Comparison of ENCODE assay signal across 1 cellular context in the genomic region with DNA sequence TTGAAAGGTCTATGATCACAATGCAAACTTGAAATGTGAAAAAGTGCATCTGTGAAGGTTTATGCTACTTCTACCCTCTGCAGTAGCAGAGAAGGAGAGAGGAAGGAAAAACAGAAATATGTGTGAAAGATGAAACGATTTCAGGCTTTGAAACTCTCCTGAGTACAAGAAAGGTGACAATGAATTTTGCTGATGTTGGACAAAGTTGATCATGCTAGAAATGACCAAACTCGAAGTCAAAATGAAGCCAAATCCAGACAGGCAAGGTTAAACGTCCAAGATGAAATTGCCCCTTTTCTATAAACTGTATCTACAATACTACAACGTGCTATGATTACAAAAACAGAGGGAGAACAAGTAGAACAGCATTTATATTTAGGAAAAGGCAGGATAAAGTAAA.
TF ChIP-seq lines count a peak whose summit lies in the region.

No MANE protein-coding gene starts in this region.

TF ChIP-seq in HepG2, 621 proteins besides CTCF, POLR2A, EP300 and RAD21:
- no peak for TF ChIP-seq ZBTB40 (IDR thresholded peaks at IDR 0.05)
- TF ChIP-seq ZBTB40 (CRISPR knock-in tag; IDR thresholded peaks at IDR 0.05): no peak
- no peak for TF ChIP-seq ZNF780A (CRISPR knock-in tag; IDR thresholded peaks at IDR 0.05)
- TF ChIP-seq TCF7L2 (IDR thresholded peaks at IDR 0.05; ENCODE audit: low read depth, low read length): no peak
- TF ChIP-seq, protein P1, sequence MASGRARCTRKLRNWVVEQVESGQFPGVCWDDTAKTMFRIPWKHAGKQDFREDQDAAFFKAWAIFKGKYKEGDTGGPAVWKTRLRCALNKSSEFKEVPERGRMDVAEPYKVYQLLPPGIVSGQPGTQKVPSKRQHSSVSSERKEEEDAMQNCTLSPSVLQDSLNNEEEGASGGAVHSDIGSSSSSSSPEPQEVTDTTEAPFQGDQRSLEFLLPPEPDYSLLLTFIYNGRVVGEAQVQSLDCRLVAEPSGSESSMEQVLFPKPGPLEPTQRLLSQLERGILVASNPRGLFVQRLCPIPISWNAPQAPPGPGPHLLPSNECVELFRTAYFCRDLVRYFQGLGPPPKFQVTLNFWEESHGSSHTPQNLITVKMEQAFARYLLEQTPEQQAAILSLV (CRISPR knock-in tag; IDR thresholded peaks at IDR 0.05; ENCODE audit: borderline replicate concordance): no peak
- TF ChIP-seq, protein P2, sequence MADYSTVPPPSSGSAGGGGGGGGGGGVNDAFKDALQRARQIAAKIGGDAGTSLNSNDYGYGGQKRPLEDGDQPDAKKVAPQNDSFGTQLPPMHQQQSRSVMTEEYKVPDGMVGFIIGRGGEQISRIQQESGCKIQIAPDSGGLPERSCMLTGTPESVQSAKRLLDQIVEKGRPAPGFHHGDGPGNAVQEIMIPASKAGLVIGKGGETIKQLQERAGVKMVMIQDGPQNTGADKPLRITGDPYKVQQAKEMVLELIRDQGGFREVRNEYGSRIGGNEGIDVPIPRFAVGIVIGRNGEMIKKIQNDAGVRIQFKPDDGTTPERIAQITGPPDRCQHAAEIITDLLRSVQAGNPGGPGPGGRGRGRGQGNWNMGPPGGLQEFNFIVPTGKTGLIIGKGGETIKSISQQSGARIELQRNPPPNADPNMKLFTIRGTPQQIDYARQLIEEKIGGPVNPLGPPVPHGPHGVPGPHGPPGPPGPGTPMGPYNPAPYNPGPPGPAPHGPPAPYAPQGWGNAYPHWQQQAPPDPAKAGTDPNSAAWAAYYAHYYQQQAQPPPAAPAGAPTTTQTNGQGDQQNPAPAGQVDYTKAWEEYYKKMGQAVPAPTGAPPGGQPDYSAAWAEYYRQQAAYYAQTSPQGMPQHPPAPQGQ (CRISPR knock-in tag; IDR thresholded peaks at IDR 0.05; ENCODE audit: borderline replicate concordance): no peak
- no peak for TF ChIP-seq ARNT2 (CRISPR knock-in tag; IDR thresholded peaks at IDR 0.05; ENCODE audit: low read depth)
- TF ChIP-seq PITX1 (CRISPR knock-in tag; IDR thresholded peaks at IDR 0.05): no peak
- peak; percentile 36 to 43; a peak in 2 of 4 replicates for TF ChIP-seq MAFK (conservative IDR thresholded peaks at IDR 0.05 in 1 of 2, IDR thresholded peaks at IDR 0.05 in 1 of 2; ENCODE audit: low read length in 2 of 2)
- no peak for TF ChIP-seq NCOR1 (IDR thresholded peaks at IDR 0.05; ENCODE audit: borderline replicate concordance, low read length)
- TF ChIP-seq CAMTA2 (CRISPR knock-in tag; IDR thresholded peaks at IDR 0.05; ENCODE audit: borderline replicate concordance): no peak
- no peak for TF ChIP-seq SRSF9 (IDR thresholded peaks at IDR 0.05; ENCODE audit: borderline replicate concordance, insufficient read depth, low read depth, low read length, poor library complexity, severe bottlenecking)
- no peak for TF ChIP-seq HDAC6 (IDR thresholded peaks at IDR 0.05; ENCODE audit: low read depth, low read length)
- TF ChIP-seq, protein P3, sequence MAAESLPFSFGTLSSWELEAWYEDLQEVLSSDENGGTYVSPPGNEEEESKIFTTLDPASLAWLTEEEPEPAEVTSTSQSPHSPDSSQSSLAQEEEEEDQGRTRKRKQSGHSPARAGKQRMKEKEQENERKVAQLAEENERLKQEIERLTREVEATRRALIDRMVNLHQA (CRISPR knock-in tag; IDR thresholded peaks at IDR 0.05): no peak
- no peak for TF ChIP-seq ZNF232 (CRISPR knock-in tag; IDR thresholded peaks at IDR 0.05; ENCODE audit: borderline replicate concordance)
- TF ChIP-seq MAFF (IDR thresholded peaks at IDR 0.05; ENCODE audit: low read depth, low read length): 0 out of 2 replicates have a peak, but pooled peaks have one; percentile 31
